Comparison of ENCODE assay signal across 1 cellular context in the genomic region with DNA sequence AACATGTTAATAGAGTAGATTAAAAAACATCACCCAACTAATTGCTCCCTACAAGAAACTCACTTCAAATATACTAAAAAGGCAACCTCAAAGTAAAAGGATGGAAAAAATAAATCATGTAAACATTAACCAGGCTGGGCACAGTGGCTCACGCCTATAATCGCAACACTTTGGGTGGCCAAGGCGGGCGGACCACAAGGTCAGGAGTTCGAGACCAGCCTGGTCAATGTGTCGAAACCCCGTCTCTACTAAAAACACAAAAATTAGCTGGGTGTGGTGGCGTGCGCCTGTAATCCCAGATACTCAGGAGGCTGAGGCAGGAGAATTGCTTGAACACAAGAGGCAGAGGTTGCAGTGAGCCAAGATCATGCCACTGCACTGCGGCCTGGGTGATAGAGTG.
TF ChIP-seq lines count a peak whose summit lies in the region.
"Not testable (repeated sequence)": the region's sequence is repeated elsewhere in the genome, so short reads cannot be mapped to it uniquely, and the experiment has no call there.

No MANE protein-coding gene starts in this region.

TF ChIP-seq in HepG2, 621 proteins besides CTCF, POLR2A, EP300 and RAD21:
- TF ChIP-seq ZBTB33 (CRISPR knock-in tag; IDR thresholded peaks at IDR 0.05) (peak; percentile 94), ZMYM2 (CRISPR knock-in tag; IDR thresholded peaks at IDR 0.05) (peak; percentile 60; the same call in 1 of the 2 replicates), HNF1A (IDR thresholded peaks at IDR 0.05; ENCODE audit: low read depth) (0 out of 2 replicates have a peak, but pooled peaks have one; percentile 13), ZBTB38 (CRISPR knock-in tag; IDR thresholded peaks at IDR 0.05) (peak; percentile 72), KAT7 (CRISPR knock-in tag; IDR thresholded peaks at IDR 0.05; ENCODE audit: borderline replicate concordance) (0 out of 2 replicates have a peak, but pooled peaks have one; percentile 42), ZMYM4 (CRISPR knock-in tag; IDR thresholded peaks at IDR 0.05) (peak; percentile 61; the same call in 1 of the 2 replicates)
- TF ChIP-seq HNF1A (CRISPR knock-in tag; IDR thresholded peaks at IDR 0.05; ENCODE audit: borderline replicate concordance): not testable (repeated sequence)
